Comparison of ENCODE assay signal across 25 cellular contexts in the genomic region with DNA sequence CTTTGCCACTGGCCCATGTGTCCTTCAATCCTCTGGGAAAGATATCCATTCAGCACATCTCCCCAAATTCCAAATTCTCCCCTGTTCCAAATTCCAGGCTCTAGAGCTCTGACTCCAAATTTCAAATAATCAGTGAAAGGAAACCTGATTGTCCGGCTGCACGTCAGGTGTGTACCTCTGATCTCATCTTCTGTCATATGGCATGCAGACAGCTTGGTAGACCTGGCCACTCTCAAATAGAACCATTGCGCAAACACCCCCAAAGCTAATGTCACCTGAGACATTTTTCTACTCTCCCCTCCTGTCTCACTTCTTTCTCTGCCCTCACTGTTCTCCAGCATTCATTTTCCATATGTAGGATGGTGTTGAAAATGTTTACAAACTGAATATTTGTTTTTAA.
A peak's percentile ranks its signal among the peaks of the same experiment; 100 is the strongest.
DNase-seq lines count a peak whose midpoint lies in the region; ATAC-seq, FAIRE-seq and TF ChIP-seq lines count a peak whose summit lies in the region.
"Had no signal": no experiment of that assay in that cellular context is flagged by ENCODE, and none has a peak within 500 bp of the region (broad histone marks: within the 10 kb centered on the region; RNA-seq: fewer than 3 reads in every experiment).

No MANE protein-coding gene starts in this region.

- no peaks in the 10 kb centered on the region for H3K79me1 ChIP-seq in IMR-90 (ENCODE audit: low read depth in 1 of 2, low read length in 2 of 2)

- H3K27ac ChIP-seq in IMR-90 (ENCODE audit: insufficient read depth, low read length) (no peak overlapping the region), epithelial cell of prostate (peak overlapping the region; percentile 53), keratinocyte (ENCODE audit: control insufficient read depth, insufficient read depth, low read length) (no peak overlapping the region), lower lobe of right lung (no peak overlapping the region), hepatocyte (no peak overlapping the region), Karpas-422 (ENCODE audit: low read length) (no peak overlapping the region)
- H3K27ac ChIP-seq: 22Rv1, BLaER1, C4-2B, GM23248 had no signal

- no peak overlapping the region for H3K4me3 Mint-ChIP-seq in activated naive CD8-positive, alpha-beta T cell treated with anti-CD3 and anti-CD28 coated beads, Interleukin-2, amount 50 U/mL, for 24 hours
- H3K4me3 Mint-ChIP-seq in activated naive CD8-positive, alpha-beta T cell treated with anti-CD3 and anti-CD28 coated beads for 36 hours: no peak overlapping the region
- H3K4me3 Mint-ChIP-seq: B cell; CD4-positive, CD25-positive, alpha-beta regulatory T cell; CD8-positive, alpha-beta T cell had no signal

- TF ChIP-seq CTCF in IMR-90 (conservative IDR thresholded peaks at IDR 0.05; ENCODE audit: low read depth, low read length) (no peak), keratinocyte (optimal IDR thresholded peaks at IDR 0.05 in 1 of 3, IDR thresholded peaks at IDR 0.05 in 1 of 3, conservative IDR thresholded peaks at IDR 0.05 in 1 of 3; ENCODE audit: extremely low read depth in 1 of 3, insufficient read depth in 2 of 3, low read length in 3 of 3) (no peak), lower lobe of right lung (IDR thresholded peaks at IDR 0.05) (no peak), hepatocyte (IDR thresholded peaks at IDR 0.05; ENCODE audit: poor library complexity) (no peak)

- H3K9me3 Mint-ChIP-seq in activated naive CD8-positive, alpha-beta T cell treated with anti-CD3 and anti-CD28 coated beads, Interleukin-2, amount 50 U/mL, for 24 hours: no peaks in the 10 kb centered on the region
- no peaks in the 10 kb centered on the region for H3K9me3 Mint-ChIP-seq in activated naive CD8-positive, alpha-beta T cell treated with anti-CD3 and anti-CD28 coated beads for 36 hours
- H3K9me3 Mint-ChIP-seq: CD8-positive, alpha-beta T cell had no signal

- H3K9me1 ChIP-seq in IMR-90 (ENCODE audit: insufficient read depth, low read length) (peaks cover 2% of the 10 kb centered on the region; the same call in 1 of the 2 replicates), keratinocyte (ENCODE audit: control insufficient read depth, extremely low read depth, insufficient read depth, low read length) (no peaks in the 10 kb centered on the region)

- no peaks in the 10 kb centered on the region; the same call in 1 of the 2 replicates for H3K4me1 ChIP-seq in IMR-90 (ENCODE audit: control insufficient read depth, insufficient read depth, low read length)
- H3K4me1 ChIP-seq in keratinocyte (ENCODE audit: control insufficient read depth, extremely low read depth, insufficient read depth, low read length): peaks cover 26% of the 10 kb centered on the region
- no peaks in the 10 kb centered on the region for H3K4me1 ChIP-seq in lower lobe of right lung
- no peaks in the 10 kb centered on the region for H3K4me1 ChIP-seq in hepatocyte (ENCODE audit: insufficient read depth)
- no peaks in the 10 kb centered on the region for H3K4me1 ChIP-seq in Karpas-422 (ENCODE audit: low read length)
- H3K4me1 ChIP-seq: BLaER1 had no signal

- no peak overlapping the region for H2AK9ac ChIP-seq in IMR-90 (replicated peaks; ENCODE audit: low read depth, low read length, poor library complexity)

- no peak for TF ChIP-seq POLR2A in IMR-90 (IDR thresholded peaks at IDR 0.05; ENCODE audit: low read depth, low read length)

- H3K36me3 ChIP-seq in IMR-90 (ENCODE audit: control insufficient read depth, insufficient read depth, low read length): no peaks in the 10 kb centered on the region
- no peaks in the 10 kb centered on the region for H3K36me3 ChIP-seq in keratinocyte (ENCODE audit: control insufficient read depth in 2 of 2, extremely low read depth in 1 of 2, insufficient read depth in 2 of 2, low read length in 2 of 2)
- H3K36me3 ChIP-seq in lower lobe of right lung: no peaks in the 10 kb centered on the region
- H3K36me3 ChIP-seq in hepatocyte (replicated peaks; ENCODE audit: insufficient read depth, low read depth): no peaks in the 10 kb centered on the region
- no peaks in the 10 kb centered on the region for H3K36me3 ChIP-seq in Karpas-422 (ENCODE audit: insufficient read depth, low read length)
- H3K36me3 ChIP-seq: BLaER1 had no signal

- H3K27ac Mint-ChIP-seq in activated naive CD8-positive, alpha-beta T cell treated with anti-CD3 and anti-CD28 coated beads, Interleukin-2, amount 50 U/mL, for 24 hours: no peak overlapping the region
- H3K27ac Mint-ChIP-seq in activated naive CD8-positive, alpha-beta T cell treated with anti-CD3 and anti-CD28 coated beads for 36 hours: no peak overlapping the region
- H3K27ac Mint-ChIP-seq: B cell; CD4-positive, CD25-positive, alpha-beta regulatory T cell; CD8-positive, alpha-beta T cell had no signal

- no peak overlapping the region for H4K8ac ChIP-seq in IMR-90 (ENCODE audit: low read depth in 2 of 2, low read length in 2 of 2)

- POLR2A ChIA-PET in IMR-90 (lab: Charles Lee; ENCODE audit: unreplicated experiment): no interaction called here

- H2BK20ac ChIP-seq in IMR-90 (ENCODE audit: low read depth, low read length): no peak overlapping the region

- no peak overlapping the region for H2BK15ac ChIP-seq in IMR-90 (ENCODE audit: low read depth, low read length)

- no peak overlapping the region for H2BK5ac ChIP-seq in IMR-90 (ENCODE audit: low read depth, low read length, poor library complexity, severe bottlenecking)

- BruUV-seq in IMR-90 (replicated peaks; lab: Mats Ljungman, UMichigan): no TSS peak

- H3K9me2 ChIP-seq in hepatocyte (replicated peaks; ENCODE audit: insufficient read depth) (no peaks in the 10 kb centered on the region), Karpas-422 (replicated peaks; ENCODE audit: insufficient read depth, low read length) (no peaks in the 10 kb centered on the region)

- DNase-seq in activated naive CD8-positive, alpha-beta T cell treated with anti-CD3 and anti-CD28 coated beads, Interleukin-2, amount 50 U/mL, for 24 hours: no peak
- DNase-seq in activated naive CD8-positive, alpha-beta T cell treated with anti-CD3 and anti-CD28 coated beads for 36 hours: no peak
- DNase-seq in IMR-90 (no peak), epithelial cell of prostate (ENCODE audit: low read depth, low spot score) (no peak), keratinocyte (ENCODE audit: low read depth, low spot score) (no peak), lower lobe of right lung (no peak), hepatocyte (ENCODE audit: low spot score) (no peak), Karpas-422 (no peak)
- DNase-seq: CD4-positive, CD25-positive, alpha-beta regulatory T cell; CD8-positive, alpha-beta T cell; DMS153; DND-41; H7; HCEC 1CT had no signal

- dilution Hi-C loops in IMR-90 (cut with HindIII; ENCODE audit: low sequenced_read_pairs, unreplicated experiment) (no loop called here), keratinocyte (cut with MboI; ENCODE audit: extremely low pct_ligation_motif_present, low sequenced_read_pairs) (no loop called here)

- no peaks in the 10 kb centered on the region for H3K27me3 ChIP-seq in IMR-90 (ENCODE audit: control insufficient read depth, insufficient read depth, low read length)
- H3K27me3 ChIP-seq in keratinocyte (ENCODE audit: control insufficient read depth, extremely low read depth, insufficient read depth, low read length): no peaks in the 10 kb centered on the region
- H3K27me3 ChIP-seq in lower lobe of right lung (ENCODE audit: low read depth): no peaks in the 10 kb centered on the region
- no peaks in the 10 kb centered on the region for H3K27me3 ChIP-seq in hepatocyte
- H3K27me3 ChIP-seq in Karpas-422 (ENCODE audit: low read length): no peaks in the 10 kb centered on the region
- H3K27me3 ChIP-seq: BLaER1 had no signal

- H3K36me3 Mint-ChIP-seq in activated naive CD8-positive, alpha-beta T cell treated with anti-CD3 and anti-CD28 coated beads, Interleukin-2, amount 50 U/mL, for 24 hours (ENCODE audit: low read depth): no peaks in the 10 kb centered on the region
- no peaks in the 10 kb centered on the region for H3K36me3 Mint-ChIP-seq in activated naive CD8-positive, alpha-beta T cell treated with anti-CD3 and anti-CD28 coated beads for 36 hours
- H3K36me3 Mint-ChIP-seq: CD4-positive, CD25-positive, alpha-beta regulatory T cell; CD8-positive, alpha-beta T cell had no signal

- CTCF ChIA-PET in IMR-90 (lab: Yijun Ruan, JAX): no interaction called here

- no peaks in the 10 kb centered on the region for H3K9me3 ChIP-seq in IMR-90 (ENCODE audit: control insufficient read depth, insufficient read depth, low read length)
- H3K9me3 ChIP-seq in keratinocyte (ENCODE audit: control insufficient read depth, low read depth, low read length): no peaks in the 10 kb centered on the region
- no peaks in the 10 kb centered on the region for H3K9me3 ChIP-seq in lower lobe of right lung
- H3K9me3 ChIP-seq in hepatocyte (ENCODE audit: low read depth): no peaks in the 10 kb centered on the region
- no peaks in the 10 kb centered on the region for H3K9me3 ChIP-seq in Karpas-422 (ENCODE audit: low read length)
- H3K9me3 ChIP-seq: BLaER1, Caco-2 had no signal

- in situ Hi-C loops in IMR-90 (cut with MboI; ENCODE audit: low sequenced_read_pairs): no loop called here

- H3K4ac ChIP-seq in IMR-90 (ENCODE audit: low read depth, low read length): no peak overlapping the region

- no peaks in the 10 kb centered on the region for H3K4me1 Mint-ChIP-seq in activated naive CD8-positive, alpha-beta T cell treated with anti-CD3 and anti-CD28 coated beads, Interleukin-2, amount 50 U/mL, for 24 hours
- no peaks in the 10 kb centered on the region for H3K4me1 Mint-ChIP-seq in activated naive CD8-positive, alpha-beta T cell treated with anti-CD3 and anti-CD28 coated beads for 36 hours
- H3K4me1 Mint-ChIP-seq: B cell; CD4-positive, CD25-positive, alpha-beta regulatory T cell had no signal

- H3K4me3 ChIP-seq in IMR-90 (ENCODE audit: insufficient read depth, low read depth, low read length) (no peak overlapping the region), keratinocyte (ENCODE audit: control insufficient read depth in 2 of 3, extremely low read depth in 1 of 3, insufficient read depth in 2 of 3, low read depth in 1 of 3, low read length in 3 of 3) (no peak overlapping the region), lower lobe of right lung (no peak overlapping the region), hepatocyte (no peak overlapping the region), Karpas-422 (ENCODE audit: low read length) (no peak overlapping the region)
- H3K4me3 ChIP-seq: BLaER1, GM23248 had no signal

- no peaks in the 10 kb centered on the region for H4K20me1 ChIP-seq in IMR-90 (ENCODE audit: insufficient read depth, low read length)
- no peaks in the 10 kb centered on the region for H4K20me1 ChIP-seq in keratinocyte (ENCODE audit: control insufficient read depth, extremely low read depth, insufficient read depth, low read length)
- H4K20me1 ChIP-seq in hepatocyte (ENCODE audit: insufficient read depth, poor library complexity, severe bottlenecking): no peaks in the 10 kb centered on the region
- H4K20me1 ChIP-seq in Karpas-422 (ENCODE audit: insufficient read depth, low read depth, low read length): no peaks in the 10 kb centered on the region
- H4K20me1 ChIP-seq: BLaER1 had no signal

- H4K5ac ChIP-seq in IMR-90 (ENCODE audit: low read depth, low read length): no peak overlapping the region

- H4K91ac ChIP-seq in IMR-90 (ENCODE audit: insufficient read depth, low read depth, low read length): no peak overlapping the region

- no peak overlapping the region for H3K23ac ChIP-seq in IMR-90 (ENCODE audit: low read depth, low read length)

- H3K9ac ChIP-seq in IMR-90 (ENCODE audit: low read depth, low read length) (no peak overlapping the region), keratinocyte (ENCODE audit: control insufficient read depth, extremely low read depth, insufficient read depth, low read length) (no peak overlapping the region), Karpas-422 (ENCODE audit: low read length) (no peak overlapping the region)
- H3K9ac ChIP-seq: BLaER1, GM23248 had no signal

- H2AFZ ChIP-seq in IMR-90 (replicated peaks; ENCODE audit: low read length, poor library complexity) (no peak overlapping the region), keratinocyte (ENCODE audit: control insufficient read depth, low read length) (no peak overlapping the region), hepatocyte (no peak overlapping the region), Karpas-422 (ENCODE audit: low read length) (no peak overlapping the region)
- H2AFZ ChIP-seq: GM23248 had no signal

- WGBS in IMR-90 (ENCODE audit: extremely low coverage in 2 of 2, insufficient read length in 1 of 2), 2 experiments: no CpG with 5 or more reads among the region's 3 CpGs
- WGBS in hepatocyte (ENCODE audit: low lambda C conversion rate, missing lambda C conversion rate): 95% methylated on average over 3 of the region's 3 CpGs

- H3K18ac ChIP-seq in IMR-90 (ENCODE audit: low read depth, low read length): no peak overlapping the region

- peaks cover 4% of the 10 kb centered on the region for H3K27me3 Mint-ChIP-seq in activated naive CD8-positive, alpha-beta T cell treated with anti-CD3 and anti-CD28 coated beads, Interleukin-2, amount 50 U/mL, for 24 hours
- peaks cover 12% of the 10 kb centered on the region for H3K27me3 Mint-ChIP-seq in activated naive CD8-positive, alpha-beta T cell treated with anti-CD3 and anti-CD28 coated beads for 36 hours
- H3K27me3 Mint-ChIP-seq: CD4-positive, CD25-positive, alpha-beta regulatory T cell had no signal

- H2AK5ac ChIP-seq in IMR-90 (ENCODE audit: low read depth, low read length): no peak overlapping the region

- no peak overlapping the region for H3K14ac ChIP-seq in IMR-90 (replicated peaks; ENCODE audit: low read depth, low read length)

- no peak overlapping the region for H3K56ac ChIP-seq in IMR-90 (ENCODE audit: extremely low read depth, insufficient read depth, low read length)

- H2BK120ac ChIP-seq in IMR-90 (ENCODE audit: low read depth, low read length): no peak overlapping the region

- H3K79me2 ChIP-seq in keratinocyte (ENCODE audit: control insufficient read depth, insufficient read depth, low read length): no peaks in the 10 kb centered on the region
- H3K79me2 ChIP-seq in hepatocyte: no peaks in the 10 kb centered on the region
- H3K79me2 ChIP-seq in Karpas-422 (ENCODE audit: low read length): no peaks in the 10 kb centered on the region

- ATAC-seq in activated naive CD8-positive, alpha-beta T cell treated with anti-CD3 and anti-CD28 coated beads, Interleukin-2, amount 50 U/mL, for 24 hours: peak; percentile 15
- no peak for ATAC-seq in IMR-90 (ENCODE audit: low read depth)
- no peak for ATAC-seq in lower lobe of right lung
- ATAC-seq: CD8-positive, alpha-beta T cell had no signal

- H3K4me2 ChIP-seq in IMR-90 (ENCODE audit: low read depth, low read length) (no peak overlapping the region), keratinocyte (ENCODE audit: control insufficient read depth, extremely low read depth, insufficient read depth, low read depth, low read length) (peak overlapping the region; percentile 19), hepatocyte (no peak overlapping the region), Karpas-422 (ENCODE audit: low read depth, low read length, poor library complexity, severe bottlenecking) (no peak overlapping the region)
- H3K4me2 ChIP-seq: BLaER1 had no signal

- intact Hi-C loops in IMR-90 (cut with micrococcal nuclease) (no loop called here), lower lobe of right lung (cut with DNase I) (no loop called here)

- TF ChIP-seq RAD21 in IMR-90 (IDR thresholded peaks at IDR 0.05; ENCODE audit: low read length): no peak

- FAIRE-seq in keratinocyte (lab: Jason Lieb, UNC): peak; percentile 56
- FAIRE-seq: A204.1, G401.6, GM12892, GM19239, H1 had no signal
